In the genomic region with DNA sequence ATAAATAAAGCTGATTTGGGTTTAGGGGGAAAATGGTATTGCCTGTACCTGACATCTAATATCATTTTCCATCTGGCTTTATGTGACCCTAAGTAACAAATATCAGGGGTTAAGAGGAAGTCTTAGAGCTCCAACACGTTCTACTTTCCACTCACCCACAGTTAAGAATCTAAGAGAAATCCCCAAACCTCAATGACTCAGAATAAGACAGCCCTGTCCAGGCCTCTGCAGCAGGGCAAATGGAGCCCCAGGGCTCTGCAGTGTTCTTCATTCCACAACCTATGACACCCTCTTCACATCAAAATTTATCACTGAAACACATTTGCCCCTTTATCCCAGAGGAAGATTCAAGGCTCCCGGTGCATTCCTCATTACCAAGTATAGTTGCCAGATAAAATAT, we compare ENCODE assay signal across 8 cellular contexts. TPM values are rescaled to one million over a fixed set of nuclear protein-coding genes. Genes with fewer than 3 reads are reported as not detected.
DNase-seq lines count a peak whose midpoint lies in the region; ATAC-seq lines count a peak whose summit lies in the region.

No MANE protein-coding gene starts in this region.

- H3K27ac Mint-ChIP-seq in activated T-cell treated with anti-CD3 and anti-CD28 coated beads, Interleukin-2, amount 50 U/mL, for 72 hours = no peak overlapping the region
- H3K27ac Mint-ChIP-seq in activated T-cell treated with anti-CD3 and anti-CD28 coated beads, Interleukin-2, amount 50 U/mL, for 24 hours = no peak overlapping the region
- no peak overlapping the region for H3K27ac Mint-ChIP-seq in stimulated activated effector memory CD8-positive, alpha-beta T cell treated with anti-CD3 and anti-CD28 coated beads, Interleukin-12 subunit alpha, Interleukin-12 subunit beta, amount 100 ng/mL, for 72 hours
- no peak overlapping the region for H3K27ac Mint-ChIP-seq in naive thymus-derived CD8-positive, alpha-beta T cell

- peak in 1 of 2 donors; percentile 17 for DNase-seq in activated T-cell treated with anti-CD3 and anti-CD28 coated beads, Interleukin-2, amount 50 U/mL, for 72 hours
- no peak for DNase-seq in activated T-cell treated with anti-CD3 and anti-CD28 coated beads, Interleukin-2, amount 50 U/mL, for 24 hours
- DNase-seq in T1000 (lab: John Stamatoyannopoulos, UW) (peak; percentile 71), mesenteric fat pad (ENCODE audit: low spot score) (no peak), left lobe of liver (ENCODE audit: low spot score) (no peak)
- DNase-seq in stimulated activated effector memory CD8-positive, alpha-beta T cell treated with anti-CD3 and anti-CD28 coated beads, Interleukin-12 subunit alpha, Interleukin-12 subunit beta, amount 100 ng/mL, for 72 hours (ENCODE audit: low spot score in 2 of 2) = no peak
- DNase-seq in naive thymus-derived CD8-positive, alpha-beta T cell = no peak

- peaks cover 9% of the 10 kb centered on the region for H3K4me1 Mint-ChIP-seq in activated T-cell treated with anti-CD3 and anti-CD28 coated beads, Interleukin-2, amount 50 U/mL, for 72 hours (ENCODE audit: low read depth)
- peaks cover 4% of the 10 kb centered on the region for H3K4me1 Mint-ChIP-seq in activated T-cell treated with anti-CD3 and anti-CD28 coated beads, Interleukin-2, amount 50 U/mL, for 24 hours (ENCODE audit: low read depth)
- no peaks in the 10 kb centered on the region for H3K4me1 Mint-ChIP-seq in stimulated activated effector memory CD8-positive, alpha-beta T cell treated with anti-CD3 and anti-CD28 coated beads, Interleukin-12 subunit alpha, Interleukin-12 subunit beta, amount 100 ng/mL, for 72 hours
- H3K4me1 Mint-ChIP-seq in naive thymus-derived CD8-positive, alpha-beta T cell = no peaks in the 10 kb centered on the region

- peak; percentile 86 to 95 for ATAC-seq in activated T-cell treated with anti-CD3 and anti-CD28 coated beads, Interleukin-2, amount 50 U/mL, for 72 hours (replicated peaks in 1 of 2)
- ATAC-seq in HG03103 (IDR thresholded peaks at IDR 0.05; ENCODE audit: low read depth, unreplicated experiment) (peak; percentile 98), left lobe of liver (no peak)
- peak; percentile 93 for ATAC-seq in stimulated activated effector memory CD8-positive, alpha-beta T cell treated with anti-CD3 and anti-CD28 coated beads, Interleukin-12 subunit alpha, Interleukin-12 subunit beta, amount 100 ng/mL, for 72 hours
- no peak for ATAC-seq in naive thymus-derived CD8-positive, alpha-beta T cell

- POLR2A ChIA-PET in naive thymus-derived CD8-positive, alpha-beta T cell (lab: Charles Lee) = no interaction called here

- H3K4me3 Mint-ChIP-seq in activated T-cell treated with anti-CD3 and anti-CD28 coated beads, Interleukin-2, amount 50 U/mL, for 72 hours = no peak overlapping the region
- H3K4me3 Mint-ChIP-seq in activated T-cell treated with anti-CD3 and anti-CD28 coated beads, Interleukin-2, amount 50 U/mL, for 24 hours = no peak overlapping the region
- H3K4me3 Mint-ChIP-seq in stimulated activated effector memory CD8-positive, alpha-beta T cell treated with anti-CD3 and anti-CD28 coated beads, Interleukin-12 subunit alpha, Interleukin-12 subunit beta, amount 100 ng/mL, for 72 hours = no peak overlapping the region
- no peak overlapping the region for H3K4me3 Mint-ChIP-seq in naive thymus-derived CD8-positive, alpha-beta T cell

- H3K27me3 Mint-ChIP-seq in activated T-cell treated with anti-CD3 and anti-CD28 coated beads, Interleukin-2, amount 50 U/mL, for 72 hours (ENCODE audit: low read depth) = peaks cover 7% of the 10 kb centered on the region
- H3K27me3 Mint-ChIP-seq in activated T-cell treated with anti-CD3 and anti-CD28 coated beads, Interleukin-2, amount 50 U/mL, for 24 hours = peaks cover 9% of the 10 kb centered on the region
- H3K27me3 Mint-ChIP-seq in naive thymus-derived CD8-positive, alpha-beta T cell = peaks cover 0 to 19% (median 3%) of the 10 kb centered on the region in 5 donors

- no peaks in the 10 kb centered on the region for H3K9me3 Mint-ChIP-seq in activated T-cell treated with anti-CD3 and anti-CD28 coated beads, Interleukin-2, amount 50 U/mL, for 72 hours
- H3K9me3 Mint-ChIP-seq in activated T-cell treated with anti-CD3 and anti-CD28 coated beads, Interleukin-2, amount 50 U/mL, for 24 hours = no peaks in the 10 kb centered on the region
- H3K9me3 Mint-ChIP-seq in stimulated activated effector memory CD8-positive, alpha-beta T cell treated with anti-CD3 and anti-CD28 coated beads, Interleukin-12 subunit alpha, Interleukin-12 subunit beta, amount 100 ng/mL, for 72 hours = no peaks in the 10 kb centered on the region
- H3K9me3 Mint-ChIP-seq in naive thymus-derived CD8-positive, alpha-beta T cell = no peaks in the 10 kb centered on the region

- no peaks in the 10 kb centered on the region for H3K36me3 Mint-ChIP-seq in activated T-cell treated with anti-CD3 and anti-CD28 coated beads, Interleukin-2, amount 50 U/mL, for 72 hours (ENCODE audit: insufficient read depth in 2 of 2)
- no peaks in the 10 kb centered on the region for H3K36me3 Mint-ChIP-seq in activated T-cell treated with anti-CD3 and anti-CD28 coated beads, Interleukin-2, amount 50 U/mL, for 24 hours (ENCODE audit: low read depth)
- no peaks in the 10 kb centered on the region for H3K36me3 Mint-ChIP-seq in stimulated activated effector memory CD8-positive, alpha-beta T cell treated with anti-CD3 and anti-CD28 coated beads, Interleukin-12 subunit alpha, Interleukin-12 subunit beta, amount 100 ng/mL, for 72 hours
- no peaks in the 10 kb centered on the region for H3K36me3 Mint-ChIP-seq in naive thymus-derived CD8-positive, alpha-beta T cell

RNA-seq across cellular contexts. Expression of gene TENT5A, which starts 20.3 kb away (rescaled TPM):
- total RNA-seq in activated T-cell treated with anti-CD3 and anti-CD28 coated beads, Interleukin-2, amount 50 U/mL, for 72 hours = 1 to 10 TPM; 1.7 to 2.4 TPM
- 15.2 TPM for total RNA-seq in mesenteric fat pad
- 1 to 10 TPM; 7.4 TPM for total RNA-seq in naive thymus-derived CD8-positive, alpha-beta T cell
- polyA plus RNA-seq in naive thymus-derived CD8-positive, alpha-beta T cell = 1 to 10 TPM; 2.6 to 4.6 (median 3.4) TPM
- total RNA-seq in left lobe of liver = 7.8 TPM

Comparison
In these comparisons a context has a peak if more than half of its experiments do, and no peak if none do; other contexts are left out.
1. ATAC-seq: peak in activated T-cell treated with anti-CD3 and anti-CD28 coated beads, Interleukin-2, amount 50 U/mL, for 72 hours (2 of 2), HG03103 (single experiment) and stimulated activated effector memory CD8-positive, alpha-beta T cell treated with anti-CD3 and anti-CD28 coated beads, Interleukin-12 subunit alpha, Interleukin-12 subunit beta, amount 100 ng/mL, for 72 hours (single experiment); none in naive thymus-derived CD8-positive, alpha-beta T cell (0 of 2) and left lobe of liver (single experiment).